ENCODE assay signal across 15 cellular contexts in genomic region chr7:46568420-46569116, GRCh38.
DNase-seq lines count a peak whose midpoint lies in the region; ATAC-seq and TF ChIP-seq lines count a peak whose summit lies in the region.
"Had no signal": no experiment of that assay in that cellular context is flagged by ENCODE, and none has a peak within 500 bp of the region (broad histone marks: within the 10 kb centered on the region; RNA-seq: fewer than 3 reads in every experiment).

No MANE protein-coding gene starts in this region.

- DNase-seq in ACHN (peak; percentile 12), Panc1 (ENCODE audit: low read depth, low spot score) (no peak), nephron progenitor cell (no peak), NCI-H2196 (lab: John Stamatoyannopoulos, UW; ENCODE audit: unreplicated experiment) (no peak), foreskin melanocyte (no peak), NCI-H69 (lab: John Stamatoyannopoulos, UW) (no peak)
- DNase-seq: activated gamma-delta T cell, NCI-H1105 treated with DMSO at 0.1 percent for 48 hours, NCI-H2227 treated with DMSO at 0.1 percent for 48 hours, sigmoid colon had no signal

- H3K4me3 ChIP-seq in Panc1 (ENCODE audit: low read depth in 2 of 2, low read length in 2 of 2) (no peak overlapping the region), gastroesophageal sphincter (no peak overlapping the region)
- H3K4me3 ChIP-seq: ascending aorta, sigmoid colon had no signal

- H3K4me1 Mint-ChIP-seq in nephron progenitor cell, result peaks cover 72% of the 10 kb centered on the region
- H3K4me1 Mint-ChIP-seq: stimulated activated effector memory CD8-positive, alpha-beta T cell treated with anti-CD3 and anti-CD28 coated beads, Interleukin-12 subunit alpha, Interleukin-12 subunit beta, amount 100 ng/mL, for 72 hours had no signal

- no TSS peak for BruUV-seq in Panc1 (replicated peaks; lab: Mats Ljungman, UMichigan)

- H3K27me3 ChIP-seq in Panc1 (ENCODE audit: control insufficient read depth, insufficient read depth, low read length) (no peaks in the 10 kb centered on the region), gastroesophageal sphincter (no peaks in the 10 kb centered on the region)
- H3K27me3 ChIP-seq: ascending aorta, sigmoid colon had no signal

- TF ChIP-seq CTCF in Panc1 (IDR thresholded peaks at IDR 0.05) (no peak), gastroesophageal sphincter (IDR thresholded peaks at IDR 0.05) (no peak), nephron progenitor cell (IDR thresholded peaks at IDR 0.05) (no peak)

- no peaks in the 10 kb centered on the region for H3K27me3 Mint-ChIP-seq in nephron progenitor cell (ENCODE audit: low read depth, poor library complexity)

- H3K4me1 ChIP-seq in Panc1 (ENCODE audit: control insufficient read depth, insufficient read depth, low read length) (peaks cover 10% of the 10 kb centered on the region; the same call in 1 of the 2 replicates), gastroesophageal sphincter (no peaks in the 10 kb centered on the region)
- H3K4me1 ChIP-seq: ascending aorta, sigmoid colon had no signal

- H3K27ac ChIP-seq in Panc1 (ENCODE audit: low read length) (no peak overlapping the region), gastroesophageal sphincter (no peak overlapping the region)
- H3K27ac ChIP-seq: ascending aorta, sigmoid colon, WERI-Rb-1 had no signal

- intact Hi-C loops in Panc1 (cut with micrococcal nuclease; ENCODE audit: unreplicated experiment), result no loop called here

- peak overlapping the region; percentile 80 for H3K27ac Mint-ChIP-seq in nephron progenitor cell
- H3K27ac Mint-ChIP-seq: stimulated activated effector memory CD8-positive, alpha-beta T cell treated with anti-CD3 and anti-CD28 coated beads, Interleukin-12 subunit alpha, Interleukin-12 subunit beta, amount 100 ng/mL, for 72 hours had no signal

- in situ Hi-C loops in ACHN (cut with HindIII; ENCODE audit: low pct_ligation_motif_present, low pct_unique_long_range_greater_than_20kb, low sequenced_read_pairs), result no loop called here
- in situ Hi-C loops in Panc1 (cut with HindIII; ENCODE audit: low pct_unique_long_range_greater_than_20kb, low sequenced_read_pairs), result no loop called here

- peak; percentile 74 for ATAC-seq in Panc1
- peak; percentile 38 for ATAC-seq in gastroesophageal sphincter
- ATAC-seq in GM21367 (IDR thresholded peaks at IDR 0.05; ENCODE audit: unreplicated experiment), result no peak
- ATAC-seq: stimulated activated effector memory CD8-positive, alpha-beta T cell treated with anti-CD3 and anti-CD28 coated beads, Interleukin-12 subunit alpha, Interleukin-12 subunit beta, amount 100 ng/mL, for 72 hours had no signal

- TF ChIP-seq POLR2A in gastroesophageal sphincter (IDR thresholded peaks at IDR 0.05), result no peak

- H3K36me3 ChIP-seq in Panc1 (ENCODE audit: control insufficient read depth, insufficient read depth, low read length), result no peaks in the 10 kb centered on the region
- H3K36me3 ChIP-seq in gastroesophageal sphincter, result no peaks in the 10 kb centered on the region
- H3K36me3 ChIP-seq: ascending aorta, sigmoid colon, WERI-Rb-1 had no signal

- H3K4me3 Mint-ChIP-seq in nephron progenitor cell, result peak overlapping the region; percentile 44
- H3K4me3 Mint-ChIP-seq: stimulated activated effector memory CD8-positive, alpha-beta T cell treated with anti-CD3 and anti-CD28 coated beads, Interleukin-12 subunit alpha, Interleukin-12 subunit beta, amount 100 ng/mL, for 72 hours had no signal

- whole genome bisulfite sequencing in gastroesophageal sphincter (ENCODE audit: low coverage in 1 of 2), 2 donors, result 76 to 78% methylated on average over 6 to 11 of the region's 11 CpGs

- H3K9me3 ChIP-seq in Panc1 (ENCODE audit: control insufficient read depth, insufficient read depth, low read depth, low read length) (no peaks in the 10 kb centered on the region), gastroesophageal sphincter (no peaks in the 10 kb centered on the region)
- H3K9me3 ChIP-seq: ascending aorta, sigmoid colon had no signal

- no peak for TF ChIP-seq EP300 in gastroesophageal sphincter (IDR thresholded peaks at IDR 0.05)

- CTCF ChIA-PET in Panc1 (lab: Charles Lee), result no interaction called here

- peaks cover 15% of the 10 kb centered on the region for H3K9me3 Mint-ChIP-seq in nephron progenitor cell

- no peaks in the 10 kb centered on the region for H3K36me3 Mint-ChIP-seq in nephron progenitor cell (ENCODE audit: low read depth)
- H3K36me3 Mint-ChIP-seq: stimulated activated effector memory CD8-positive, alpha-beta T cell treated with anti-CD3 and anti-CD28 coated beads, Interleukin-12 subunit alpha, Interleukin-12 subunit beta, amount 100 ng/mL, for 72 hours had no signal

- POLR2A ChIA-PET in Panc1 (lab: Charles Lee), result no interaction called here
